In the genomic region with DNA sequence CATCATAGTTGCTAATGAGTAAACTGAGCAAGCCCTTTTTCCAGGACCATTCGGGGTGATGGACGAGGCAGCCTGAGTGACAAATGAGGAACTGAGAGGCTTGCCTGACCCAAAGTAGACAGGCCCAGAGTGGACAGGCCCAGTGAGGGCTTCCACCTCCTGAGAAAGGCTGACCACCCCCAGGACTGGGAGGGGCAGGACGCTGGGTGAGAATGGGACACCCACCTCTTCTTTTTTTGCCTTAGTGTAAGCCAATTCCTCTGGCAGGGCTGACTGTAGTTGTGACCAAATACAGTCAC, we compare ENCODE assay signal across 1 cellular context.
TF ChIP-seq lines count a peak whose summit lies in the region.

No MANE protein-coding gene starts in this region.

TF ChIP-seq in GM12878, 131 proteins besides CTCF, POLR2A, EP300 and RAD21 (continued from another document):
- TF ChIP-seq ELK1 (IDR thresholded peaks at IDR 0.05; ENCODE audit: low read depth, low read length), result no peak
